ENCODE assay signal across 1 cellular context in genomic region chr3:121999931-122000330, GRCh38.
TF ChIP-seq lines count a peak whose summit lies in the region.

No MANE protein-coding gene starts in this region.

TF ChIP-seq in GM12878, 131 proteins besides CTCF, POLR2A, EP300 and RAD21:
- TF ChIP-seq BRCA1 (IDR thresholded peaks at IDR 0.05; ENCODE audit: low read depth, low read length): no peak
- TF ChIP-seq NFIC (IDR thresholded peaks at IDR 0.05; ENCODE audit: low read depth, low read length): no peak
- no peak for TF ChIP-seq NFYA (IDR thresholded peaks at IDR 0.05; ENCODE audit: borderline replicate concordance, low read depth, low read length)
- no peak for TF ChIP-seq TCF3 (IDR thresholded peaks at IDR 0.05; ENCODE audit: borderline replicate concordance, insufficient read depth, low read depth, low read length)
- TF ChIP-seq MXI1 (IDR thresholded peaks at IDR 0.05; ENCODE audit: low read depth, low read length): no peak
- TF ChIP-seq MEF2B (IDR thresholded peaks at IDR 0.05; ENCODE audit: partially characterized antibody, poor library complexity, severe bottlenecking): no peak
- TF ChIP-seq BCL3 (IDR thresholded peaks at IDR 0.05; ENCODE audit: borderline replicate concordance, insufficient read depth, low read depth, low read length, poor library complexity, severe bottlenecking): no peak
- no peak for TF ChIP-seq GATAD2B (conservative IDR thresholded peaks at IDR 0.05; ENCODE audit: low read depth)
- no peak for TF ChIP-seq NR2C1 (IDR thresholded peaks at IDR 0.05)
- no peak for TF ChIP-seq SP1 (IDR thresholded peaks at IDR 0.05; ENCODE audit: low read depth, low read length)
- no peak for TF ChIP-seq ZBED1 (IDR thresholded peaks at IDR 0.05; ENCODE audit: borderline replicate concordance)
